ENCODE assay signal across 8 cellular contexts in genomic region chr9:134715536-134715935, GRCh38.
DNase-seq lines count a peak whose midpoint lies in the region; ATAC-seq and TF ChIP-seq lines count a peak whose summit lies in the region.
"Not testable (repeated sequence)": the region's sequence is repeated elsewhere in the genome, so short reads cannot be mapped to it uniquely, and the experiment has no call there.

No MANE protein-coding gene starts in this region.

- not testable (repeated sequence) for TF ChIP-seq RAD21 in IMR-90 (IDR thresholded peaks at IDR 0.05; ENCODE audit: low read length)

- H3K9me3 ChIP-seq in GM23248 (ENCODE audit: low read depth); IMR-90 (ENCODE audit: control insufficient read depth, insufficient read depth, low read length); WERI-Rb-1 (ENCODE audit: severe bottlenecking): not testable (repeated sequence)

- H3K4me3 ChIP-seq in GM23248; IMR-90 (ENCODE audit: insufficient read depth, low read depth, low read length); WERI-Rb-1 (ENCODE audit: low read depth, low read length); fibroblast of villous mesenchyme (ENCODE audit: low read depth, low read length): not testable (repeated sequence)

- not testable (repeated sequence) for H4K8ac ChIP-seq in IMR-90 (ENCODE audit: low read depth in 2 of 2, low read length in 2 of 2)

- H3K27ac ChIP-seq in GM23248: peak overlapping the region; percentile 41; the same call in 1 of the 2 replicates
- not testable (repeated sequence) for H3K27ac ChIP-seq in IMR-90 (ENCODE audit: insufficient read depth, low read length)
- H3K27ac ChIP-seq in WERI-Rb-1: peak overlapping the region; percentile 75

- peaks cover 33% of the 10 kb centered on the region for H3K9me1 ChIP-seq in IMR-90 (ENCODE audit: insufficient read depth, low read length)

- not testable (repeated sequence) for TF ChIP-seq CTCF in IMR-90 (conservative IDR thresholded peaks at IDR 0.05; ENCODE audit: low read depth, low read length); WERI-Rb-1 (IDR thresholded peaks at IDR 0.05; ENCODE audit: low read depth, low read length); chondrocyte (IDR thresholded peaks at IDR 0.05); fibroblast of villous mesenchyme (IDR thresholded peaks at IDR 0.05; ENCODE audit: insufficient read depth, low read depth, low read length); glutamatergic neuron (IDR thresholded peaks at IDR 0.05; ENCODE audit: partially characterized antibody, unreplicated experiment); osteocyte (IDR thresholded peaks at IDR 0.05)

- H4K20me1 ChIP-seq in GM23248 (ENCODE audit: insufficient read depth): peaks cover 15% of the 10 kb centered on the region; the same call in 1 of the 2 replicates
- peaks cover 97% of the 10 kb centered on the region for H4K20me1 ChIP-seq in IMR-90 (ENCODE audit: insufficient read depth, low read length)

- not testable (repeated sequence) for H3K9me2 ChIP-seq in GM23248 (ENCODE audit: insufficient read depth)

- WGBS in GM23248 (ENCODE audit: low coverage in 1 of 2, low lambda C conversion rate in 2 of 2, missing lambda C conversion rate in 2 of 2), 2 experiments: 79 to 83% methylated on average over 5 of the region's 5 CpGs
- WGBS in IMR-90 (ENCODE audit: extremely low coverage in 2 of 2, insufficient read length in 1 of 2), 2 experiments: no CpG with 5 or more reads among the region's 5 CpGs

- not testable (repeated sequence) for H3K4me3 Mint-ChIP-seq in chondrocyte (ENCODE audit: unreplicated experiment); glutamatergic neuron (ENCODE audit: unreplicated experiment); osteocyte (ENCODE audit: unreplicated experiment)

- H2BK20ac ChIP-seq in IMR-90 (ENCODE audit: low read depth, low read length): not testable (repeated sequence)

- dilution Hi-C loops in IMR-90 (cut with HindIII; ENCODE audit: low sequenced_read_pairs, unreplicated experiment): not testable (repeated sequence)

- not testable (repeated sequence) for H2BK15ac ChIP-seq in IMR-90 (ENCODE audit: low read depth, low read length)

- peak; percentile 13 for DNase-seq in DMS79 treated with DMSO at 0.1 percent for 48 hours (lab: John Stamatoyannopoulos, UW)
- DNase-seq in GM23248; WERI-Rb-1; chondrocyte (ENCODE audit: low spot score); glutamatergic neuron; osteocyte (ENCODE audit: extremely low spot score, unreplicated experiment): not testable (repeated sequence)
- DNase-seq in IMR-90: peak; percentile 21
- DNase-seq in fibroblast of villous mesenchyme (ENCODE audit: low read depth): peak; percentile 54

- H3K36me3 Mint-ChIP-seq in chondrocyte (ENCODE audit: low read depth) (peaks cover 51% of the 10 kb centered on the region), glutamatergic neuron (ENCODE audit: unreplicated experiment) (peaks cover 29% of the 10 kb centered on the region), osteocyte (ENCODE audit: unreplicated experiment) (peaks cover 42% of the 10 kb centered on the region)

- not testable (repeated sequence) for H2AK5ac ChIP-seq in IMR-90 (ENCODE audit: low read depth, low read length)

- H3K23ac ChIP-seq in IMR-90 (ENCODE audit: low read depth, low read length): peak overlapping the region; percentile 42; the same call in 1 of the 2 replicates

- CTCF ChIA-PET in IMR-90 (lab: Yijun Ruan, JAX): not testable (repeated sequence)

- not testable (repeated sequence) for H3K4me2 ChIP-seq in GM23248 (ENCODE audit: unreplicated experiment); IMR-90 (ENCODE audit: low read depth, low read length)

- not testable (repeated sequence) for BruUV-seq in IMR-90 (replicated peaks; lab: Mats Ljungman, UMichigan)

- in situ Hi-C loops in GM23248 (cut with MboI); IMR-90 (cut with MboI; ENCODE audit: low sequenced_read_pairs): not testable (repeated sequence)

- not testable (repeated sequence) for H3K18ac ChIP-seq in IMR-90 (ENCODE audit: low read depth, low read length)

- peaks cover 31% of the 10 kb centered on the region for H3K36me3 ChIP-seq in GM23248 (ENCODE audit: low read depth)
- H3K36me3 ChIP-seq in IMR-90 (ENCODE audit: control insufficient read depth, insufficient read depth, low read length): peaks cover 64% of the 10 kb centered on the region
- not testable (repeated sequence) for H3K36me3 ChIP-seq in WERI-Rb-1

- not testable (repeated sequence) for H3K27me3 ChIP-seq in GM23248 (replicated peaks; ENCODE audit: insufficient read depth); IMR-90 (ENCODE audit: control insufficient read depth, insufficient read depth, low read length); WERI-Rb-1 (ENCODE audit: insufficient read depth, low read depth, severe bottlenecking)

- H3K4me1 ChIP-seq in GM23248 (ENCODE audit: insufficient read depth); IMR-90 (ENCODE audit: control insufficient read depth, insufficient read depth, low read length): not testable (repeated sequence)

- not testable (repeated sequence) for H2AFZ ChIP-seq in GM23248; IMR-90 (replicated peaks; ENCODE audit: low read length, poor library complexity)

- not testable (repeated sequence) for H2BK120ac ChIP-seq in IMR-90 (ENCODE audit: low read depth, low read length)

- peaks cover 25 to 90% of the 10 kb centered on the region in 2 experiments for H3K79me1 ChIP-seq in IMR-90 (ENCODE audit: low read depth in 1 of 2, low read length in 2 of 2)

- not testable (repeated sequence) for H4K5ac ChIP-seq in IMR-90 (ENCODE audit: low read depth, low read length)

- H3K4ac ChIP-seq in IMR-90 (ENCODE audit: low read depth, low read length): not testable (repeated sequence)

- H3K9ac ChIP-seq in GM23248; IMR-90 (ENCODE audit: low read depth, low read length): not testable (repeated sequence)

- H3K79me2 ChIP-seq in GM23248 (ENCODE audit: insufficient read depth): peaks cover 98% of the 10 kb centered on the region

- not testable (repeated sequence) for H3K56ac ChIP-seq in IMR-90 (ENCODE audit: extremely low read depth, insufficient read depth, low read length)

- not testable (repeated sequence) for TF ChIP-seq POLR2A in IMR-90 (IDR thresholded peaks at IDR 0.05; ENCODE audit: low read depth, low read length)

- ATAC-seq in IMR-90 (ENCODE audit: low read depth): not testable (repeated sequence)

- not testable (repeated sequence) for H4K91ac ChIP-seq in IMR-90 (ENCODE audit: insufficient read depth, low read depth, low read length)

- peak overlapping the region; percentile 72 for H2AK9ac ChIP-seq in IMR-90 (replicated peaks; ENCODE audit: low read depth, low read length, poor library complexity)

- H3K4me1 Mint-ChIP-seq in chondrocyte (ENCODE audit: low read depth) (peaks cover 35% of the 10 kb centered on the region), osteocyte (ENCODE audit: unreplicated experiment) (peaks cover 23% of the 10 kb centered on the region)
- H3K4me1 Mint-ChIP-seq in glutamatergic neuron (ENCODE audit: low read depth, unreplicated experiment): not testable (repeated sequence)

- POLR2A ChIA-PET in IMR-90 (lab: Charles Lee; ENCODE audit: unreplicated experiment): not testable (repeated sequence)

- peaks cover 46% of the 10 kb centered on the region for H3F3A ChIP-seq in GM23248 (ENCODE audit: insufficient read depth)

- H3K9me3 Mint-ChIP-seq in chondrocyte (ENCODE audit: low read depth); glutamatergic neuron (ENCODE audit: unreplicated experiment); osteocyte (ENCODE audit: unreplicated experiment): not testable (repeated sequence)

- not testable (repeated sequence) for H3K27me3 Mint-ChIP-seq in chondrocyte (ENCODE audit: low read depth); glutamatergic neuron (ENCODE audit: unreplicated experiment); osteocyte (ENCODE audit: unreplicated experiment)

- H3K14ac ChIP-seq in IMR-90 (replicated peaks; ENCODE audit: low read depth, low read length): not testable (repeated sequence)

- H3K27ac Mint-ChIP-seq in chondrocyte (ENCODE audit: unreplicated experiment) (peak overlapping the region; percentile 43), glutamatergic neuron (ENCODE audit: unreplicated experiment) (peak overlapping the region; percentile 9), osteocyte (ENCODE audit: unreplicated experiment) (peak overlapping the region; percentile 14)

- peak overlapping the region; percentile 51 for H2BK5ac ChIP-seq in IMR-90 (ENCODE audit: low read depth, low read length, poor library complexity, severe bottlenecking)

- intact Hi-C loops in IMR-90 (cut with micrococcal nuclease): not testable (repeated sequence)
